ENCODE assay signal across 8 cellular contexts in genomic region chr7:123532788-123533552, GRCh38. TPM values are rescaled to one million over a fixed set of nuclear protein-coding genes. Genes with fewer than 3 reads are reported as not detected.
DNase-seq lines count a peak whose midpoint lies in the region; ATAC-seq, FAIRE-seq and TF ChIP-seq lines count a peak whose summit lies in the region.
"Not testable (repeated sequence)": the region's sequence is repeated elsewhere in the genome, so short reads cannot be mapped to it uniquely, and the experiment has no call there.

No MANE protein-coding gene starts in this region.

- not testable (repeated sequence) for H3K27me3 ChIP-seq in GM12878 (replicated peaks in 1 of 2; ENCODE audit: control insufficient read depth in 2 of 2, insufficient read depth in 2 of 2, low read length in 1 of 2)

- TF ChIP-seq CTCF in WI38 (IDR thresholded peaks at IDR 0.05; ENCODE audit: low read depth, low read length); GM12878 (IDR thresholded peaks at IDR 0.05 in 2 of 3, conservative IDR thresholded peaks at IDR 0.05 in 1 of 3; ENCODE audit: control insufficient read depth in 2 of 3, extremely low read depth in 1 of 3, insufficient read depth in 1 of 3, low read depth in 3 of 3, low read length in 3 of 3): not testable (repeated sequence)

- peaks cover 5 to 13% of the 10 kb centered on the region in 2 donors for H3K27me3 Mint-ChIP-seq in natural killer cell treated with Interleukin-12 subunit alpha and Interleukin-12 subunit beta and Interleukin-15 and Interleukin-18, amount 100 ng/mL, for 72 hours

- H2AFZ ChIP-seq in GM12878 (ENCODE audit: control insufficient read depth, low read depth, low read length) = not testable (repeated sequence)

- H3K27ac Mint-ChIP-seq in natural killer cell treated with Interleukin-12 subunit alpha and Interleukin-12 subunit beta and Interleukin-15 and Interleukin-18, amount 100 ng/mL, for 72 hours = not testable (repeated sequence)

- RAD21 ChIA-PET in GM12878 (lab: Charles Lee; ENCODE audit: unreplicated experiment) = not testable (repeated sequence)

- H3K9me3 Mint-ChIP-seq in natural killer cell treated with Interleukin-12 subunit alpha and Interleukin-12 subunit beta and Interleukin-15 and Interleukin-18, amount 100 ng/mL, for 72 hours = not testable (repeated sequence)

- DNase-seq in Daoy (ENCODE audit: low read depth) = peak; percentile 37
- DNase-seq in M059J (ENCODE audit: low read depth) = peak; percentile 16
- DNase-seq in GM12878 (ENCODE audit: low read depth, low spot score) = not testable (repeated sequence)
- peak; percentile 40 for DNase-seq in Right ventricle myocardium superior
- peak; percentile 79 for DNase-seq in natural killer cell treated with Interleukin-12 subunit alpha and Interleukin-12 subunit beta and Interleukin-15 and Interleukin-18, amount 100 ng/mL, for 72 hours (ENCODE audit: low spot score)
- peak in 29 of 49 donors; percentile 1 to 38 (median 10) for DNase-seq in substantia nigra (lab: John Stamatoyannopoulos, UW)

- in situ Hi-C loops in GM12878 (cut with MboI) = not testable (repeated sequence)

- CTCF ChIA-PET in GM12878 (lab: Yijun Ruan, JAX) = interaction anchor here (3.0 kb wide), 1 partner anchor 39 kb away, joined by 27 read pairs; no protein-coding TSS in a partner anchor

- not testable (repeated sequence) for H3K27ac ChIP-seq in GM12878 (ENCODE audit: control insufficient read depth, insufficient read depth); substantia nigra (ENCODE audit: low read depth, low read length, poor library complexity, severe bottlenecking)

- H3K9me3 ChIP-seq in GM12878 (replicated peaks; ENCODE audit: control insufficient read depth, insufficient read depth, low read length) = not testable (repeated sequence)

- SMC1A ChIA-PET in GM12878 (lab: Charles Lee; ENCODE audit: uncharacterized antibody, unreplicated experiment) = interaction anchor here (0.6 kb wide), 1 partner anchor 287 kb away, joined by 3 read pairs; no protein-coding TSS in a partner anchor

- TF ChIP-seq POLR2A in GM12878 (IDR thresholded peaks at IDR 0.05; ENCODE audit: low read depth, low read length) = not testable (repeated sequence)

- ATAC-seq in GM21737 (IDR thresholded peaks at IDR 0.05; ENCODE audit: unreplicated experiment) (peak; percentile 36), GM12878 (peak; percentile 40), Right ventricle myocardium superior (ENCODE audit: poor library complexity) (peak; percentile 53)
- ATAC-seq in natural killer cell treated with Interleukin-12 subunit alpha and Interleukin-12 subunit beta and Interleukin-15 and Interleukin-18, amount 100 ng/mL, for 72 hours = peak; percentile 46 to 51

- intact Hi-C loops in GM12878 (cut with micrococcal nuclease; ENCODE audit: unreplicated experiment); Right ventricle myocardium superior (cut with DNase I): not testable (repeated sequence)

- not testable (repeated sequence) for H3K4me1 ChIP-seq in GM12878 (ENCODE audit: control insufficient read depth, insufficient read depth, low read length)

- peak overlapping the region; percentile 45 for H3K4me3 ChIP-seq in WI38 (ENCODE audit: low read depth, low read length)
- H3K4me3 ChIP-seq in GM12878 = not testable (repeated sequence)

- peaks cover 16 to 17% of the 10 kb centered on the region in 2 donors for H3K4me1 Mint-ChIP-seq in natural killer cell treated with Interleukin-12 subunit alpha and Interleukin-12 subunit beta and Interleukin-15 and Interleukin-18, amount 100 ng/mL, for 72 hours (ENCODE audit: low read depth in 2 of 2)

- FAIRE-seq in GM12878 (lab: Jason Lieb, UNC) = peak; percentile 44

- H3K36me3 ChIP-seq in GM12878 (ENCODE audit: control insufficient read depth in 2 of 2, insufficient read depth in 2 of 2, low read length in 1 of 2) = not testable (repeated sequence)

- not testable (repeated sequence) for H3K79me2 ChIP-seq in GM12878 (ENCODE audit: control insufficient read depth, insufficient read depth, low read length)

- WGBS in GM12878 (ENCODE audit: insufficient coverage, insufficient replicate concordance, low lambda C conversion rate, missing lambda C conversion rate) = 2% methylated on average over 10 of the region's 33 CpGs

- not testable (repeated sequence) for H4K20me1 ChIP-seq in GM12878 (ENCODE audit: control insufficient read depth, insufficient read depth)

- H3K4me2 ChIP-seq in GM12878 (ENCODE audit: control insufficient read depth, insufficient read depth) = not testable (repeated sequence)

- not testable (repeated sequence) for H3K9ac ChIP-seq in GM12878 (ENCODE audit: control insufficient read depth, insufficient read depth, low read length)

- TF ChIP-seq RAD21 in GM12878 (IDR thresholded peaks at IDR 0.05; ENCODE audit: insufficient read depth, low read depth, low read length) = not testable (repeated sequence)

- not testable (repeated sequence) for BruUV-seq in GM12878 (replicated peaks; lab: Mats Ljungman, UMichigan)

- POLR2A ChIA-PET in GM12878 (lab: Charles Lee) = interaction anchor here (0.6 kb wide), 1 partner anchor 9 kb away, joined by 3 read pairs; no protein-coding TSS in a partner anchor

- H3K36me3 Mint-ChIP-seq in natural killer cell treated with Interleukin-12 subunit alpha and Interleukin-12 subunit beta and Interleukin-15 and Interleukin-18, amount 100 ng/mL, for 72 hours = not testable (repeated sequence)

- H3K4me3 Mint-ChIP-seq in natural killer cell treated with Interleukin-12 subunit alpha and Interleukin-12 subunit beta and Interleukin-15 and Interleukin-18, amount 100 ng/mL, for 72 hours = peak overlapping the region; percentile 94

- not testable (repeated sequence) for TF ChIP-seq EP300 in GM12878 (IDR thresholded peaks at IDR 0.05; ENCODE audit: borderline replicate concordance in 1 of 2, control insufficient read depth in 1 of 2, low read depth in 2 of 2, low read length in 2 of 2)

TF ChIP-seq in GM12878, 131 proteins besides CTCF, POLR2A, EP300 and RAD21:
- peak; percentile 60 for TF ChIP-seq SUZ12 (IDR thresholded peaks at IDR 0.05; ENCODE audit: unreplicated experiment)

RNA-seq across cellular contexts. Expression of gene IQUB, which starts 1.4 kb away (rescaled TPM):
- 0.74 and 1.0 TPM in 2 replicates for total RNA-seq in Daoy (2014; rRNA removed; shearing (Covaris generic))
- 0.05 and 1.1 TPM in 2 replicates for total RNA-seq in M059J (2014; rRNA removed; shearing (Covaris generic))
- total RNA-seq in GM12878 (2013; cell fraction: nucleolus; rRNA removed) = 0.29 and 0.49 TPM in 2 replicates
- total RNA-seq in GM12878 (2014; rRNA removed) = 0.05 TPM in 1 of 2 replicates, not detected in the other
- 0.04 TPM in 1 of 2 replicates, not detected in the other for total RNA-seq in GM12878 (2014; rRNA removed; fragmentation: Illumina TruSeq; extraction: Trizol)
- not detected in 2 replicates for total RNA-seq in GM12878 (2021)
- polyA plus RNA-seq in GM12878 (2011; ENCODE audit: low read depth) = not detected
- 0.03 and 0.08 TPM in 2 replicates for polyA plus RNA-seq in GM12878 (2011; rRNA removed)
- polyA plus RNA-seq in GM12878 (2011; cell fraction: cytosol; rRNA removed) = 0.03 TPM in 1 of 2 replicates, not detected in the other
- polyA plus RNA-seq in GM12878 (2011; cell fraction: nucleus; rRNA removed) = 0.07 and 0.23 TPM in 2 replicates
- 0.04 TPM in 1 of 2 replicates, not detected in the other for polyA plus RNA-seq in GM12878 (2012)
- not detected in 2 replicates for polyA plus RNA-seq in GM12878 (2014; fragmentation: Illumina TruSeq; extraction: Trizol)
- not detected for polyA plus RNA-seq in GM12878 (2014; fragmentation: Nextera tagmentation; extraction: Ambion mirVana)
- polyA plus RNA-seq in GM12878 (2014; rRNA removed) = not detected in 2 replicates
- not detected for polyA plus RNA-seq in GM12878 (2016; fragmentation: Nextera tagmentation; extraction: Ambion mirVana)
- not detected in 2 replicates for polyA minus RNA-seq in GM12878 (2011; rRNA and poly(A)+ RNA removed)
- not detected in 2 replicates for polyA minus RNA-seq in GM12878 (2011; cell fraction: cytosol; rRNA and poly(A)+ RNA removed)
- 0.12 and 0.38 TPM in 2 replicates for polyA minus RNA-seq in GM12878 (2011; cell fraction: nucleus; rRNA and poly(A)+ RNA removed)
- total RNA-seq in Right ventricle myocardium superior = 0.30 TPM
- total RNA-seq in natural killer cell treated with Interleukin-12 subunit alpha and Interleukin-12 subunit beta and Interleukin-15 and Interleukin-18, amount 100 ng/mL, for 72 hours = under 1 TPM in 1 of 2 donors, not detected in 1; 0.10 TPM

RNA-seq across cellular contexts. Expression of gene NDUFA5, which starts 24.6 kb away (rescaled TPM):
- total RNA-seq in Daoy (2014; rRNA removed; shearing (Covaris generic)) = 149 and 168 TPM in 2 replicates
- total RNA-seq in M059J (2014; rRNA removed; shearing (Covaris generic)) = 64.4 and 81.9 TPM in 2 replicates
- 45.8 and 47.9 TPM in 2 replicates for total RNA-seq in GM12878 (2013; cell fraction: nucleolus; rRNA removed)
- total RNA-seq in GM12878 (2014; rRNA removed) (51.7 and 65.3 TPM in 2 replicates), GM12878 (2014; rRNA removed; fragmentation: Illumina TruSeq; extraction: Trizol) (96.3 and 101 TPM in 2 replicates), GM12878 (2021) (58.4 and 61.4 TPM in 2 replicates), Right ventricle myocardium superior (322 TPM)
- 17.5 TPM for polyA plus RNA-seq in GM12878 (2011; ENCODE audit: low read depth)
- polyA plus RNA-seq in GM12878 (2011; rRNA removed) (70.7 and 152 TPM in 2 replicates), GM12878 (2014; fragmentation: Illumina TruSeq; extraction: Trizol) (77.4 and 97.3 TPM in 2 replicates), GM12878 (2014; fragmentation: Nextera tagmentation; extraction: Ambion mirVana) (100 to 1,000 TPM; 183 to 209 TPM), GM12878 (2014; rRNA removed) (48.6 and 51.0 TPM in 2 replicates), GM12878 (2016; fragmentation: Nextera tagmentation; extraction: Ambion mirVana) (100 to 1,000 TPM; 163 to 175 TPM)
- 6.7 and 8.0 TPM in 2 replicates for polyA plus RNA-seq in GM12878 (2011; cell fraction: cytosol; rRNA removed)
- polyA plus RNA-seq in GM12878 (2011; cell fraction: nucleus; rRNA removed) = 16.7 and 22.4 TPM in 2 replicates
- polyA plus RNA-seq in GM12878 (2012) = 43.2 and 44.3 TPM in 2 replicates
- 10.7 and 11.3 TPM in 2 replicates for polyA minus RNA-seq in GM12878 (2011; rRNA and poly(A)+ RNA removed)
- polyA minus RNA-seq in GM12878 (2011; cell fraction: cytosol; rRNA and poly(A)+ RNA removed) = 9.8 and 16.6 TPM in 2 replicates
- polyA minus RNA-seq in GM12878 (2011; cell fraction: nucleus; rRNA and poly(A)+ RNA removed) = 30.6 and 39.8 TPM in 2 replicates
- 10 to 100 TPM; 35.9 to 52.3 TPM for total RNA-seq in natural killer cell treated with Interleukin-12 subunit alpha and Interleukin-12 subunit beta and Interleukin-15 and Interleukin-18, amount 100 ng/mL, for 72 hours
